In the genomic region with DNA sequence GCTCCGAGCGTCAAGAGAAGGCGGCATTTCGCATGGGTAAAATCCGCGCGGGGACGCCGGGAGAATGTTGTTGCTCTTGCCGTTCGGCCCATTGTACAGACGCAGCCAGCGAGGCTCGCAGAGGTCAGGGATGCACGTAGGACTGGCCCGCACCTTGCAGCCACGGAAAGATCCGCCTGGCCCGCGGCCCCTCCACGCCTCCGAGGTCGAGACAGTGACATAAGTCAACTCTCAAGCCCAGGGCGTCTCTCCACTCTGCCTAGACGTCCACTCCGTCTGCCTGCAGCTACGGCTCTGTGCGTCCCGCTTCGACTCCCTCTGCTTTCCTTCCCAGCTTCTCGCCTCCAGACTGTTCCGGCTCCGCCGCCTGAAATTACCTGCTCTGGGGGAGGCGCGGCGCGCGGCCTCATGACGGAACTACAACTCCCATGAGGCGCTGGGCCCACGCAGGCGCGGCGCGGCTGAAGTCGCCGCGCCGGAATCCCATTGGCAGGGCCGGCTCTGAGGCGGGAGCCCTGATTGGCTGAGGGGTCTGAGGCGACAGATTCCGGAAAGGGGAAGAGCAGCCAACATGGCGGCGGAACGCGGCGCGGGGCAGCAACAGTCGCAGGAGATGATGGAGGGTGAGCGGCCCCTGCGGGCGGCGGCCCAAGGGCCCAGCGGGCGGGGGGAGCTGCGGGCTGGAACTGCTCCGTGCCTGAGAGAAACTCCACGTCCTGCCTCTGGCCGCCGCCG, we compare ENCODE assay signal across 8 cellular contexts.
DNase-seq lines count a peak whose midpoint lies in the region; FAIRE-seq and TF ChIP-seq lines count a peak whose summit lies in the region.

A gene with protein sequence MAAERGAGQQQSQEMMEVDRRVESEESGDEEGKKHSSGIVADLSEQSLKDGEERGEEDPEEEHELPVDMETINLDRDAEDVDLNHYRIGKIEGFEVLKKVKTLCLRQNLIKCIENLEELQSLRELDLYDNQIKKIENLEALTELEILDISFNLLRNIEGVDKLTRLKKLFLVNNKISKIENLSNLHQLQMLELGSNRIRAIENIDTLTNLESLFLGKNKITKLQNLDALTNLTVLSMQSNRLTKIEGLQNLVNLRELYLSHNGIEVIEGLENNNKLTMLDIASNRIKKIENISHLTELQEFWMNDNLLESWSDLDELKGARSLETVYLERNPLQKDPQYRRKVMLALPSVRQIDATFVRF (plus strand): TSS at position 543 of the 735 bp plus-strand sequence. CDS start 29 bp downstream, at position 572.

- peak within 1 kb of the TSS; percentile 100 for H3K4me2 ChIP-seq in Loucy (ENCODE audit: low read depth, low read length, poor library complexity, severe bottlenecking)

- no peak for FAIRE-seq in H54 (lab: Jason Lieb, UNC)

- H3K9me3 Mint-ChIP-seq in nephron = no peaks in the 10 kb centered on the region
- H3K9me3 Mint-ChIP-seq in stimulated activated naive CD8-positive, alpha-beta T cell treated with anti-CD3 and anti-CD28 coated beads, Interleukin-15, Interleukin-2, amounts not matched to agents 100 ng/mL and 50 ng/mL, for 24 hours = no peaks in the 10 kb centered on the region

- H3K4me1 ChIP-seq in ES-I3 (ENCODE audit: insufficient read depth, low read length) = peaks cover 6% of the 10 kb centered on the region; the same call in 1 of the 2 replicates
- peaks cover 30% of the 10 kb centered on the region for H3K4me1 ChIP-seq in Loucy (ENCODE audit: insufficient read depth, low read length, poor library complexity, severe bottlenecking)

- no peaks in the 10 kb centered on the region for H3K27me3 Mint-ChIP-seq in nephron (ENCODE audit: low read depth)
- no peaks in the 10 kb centered on the region for H3K27me3 Mint-ChIP-seq in stimulated activated naive CD8-positive, alpha-beta T cell treated with anti-CD3 and anti-CD28 coated beads, Interleukin-15, Interleukin-2, amounts not matched to agents 100 ng/mL and 50 ng/mL, for 24 hours

- peak within 1 kb of the TSS; percentile 98 for H2AFZ ChIP-seq in Loucy (ENCODE audit: low read length)

- TF ChIP-seq CTCF in Loucy (conservative IDR thresholded peaks at IDR 0.05; ENCODE audit: low read length) = no peak
- TF ChIP-seq CTCF in nephron (IDR thresholded peaks at IDR 0.05; ENCODE audit: unreplicated experiment in 3 of 3) = peak in 1 of 3 experiments; percentile 29

- H3K4me3 ChIP-seq in Loucy (ENCODE audit: low read length, poor library complexity, severe bottlenecking) = peak within 1 kb of the TSS; percentile 81

- peaks cover 32% of the 10 kb centered on the region for H4K20me1 ChIP-seq in Loucy (ENCODE audit: insufficient read depth, low read length, poor library complexity, severe bottlenecking)

- H3K9ac ChIP-seq in ES-I3 (ENCODE audit: low read depth, low read length) (peak within 1 kb of the TSS; percentile 89), Loucy (ENCODE audit: low read depth, low read length, poor library complexity, severe bottlenecking) (peak within 1 kb of the TSS; percentile 82)

- peak within 1 kb of the TSS; percentile 33 to 89 (median 86) for H3K27ac Mint-ChIP-seq in nephron
- peak within 1 kb of the TSS; percentile 94 for H3K27ac Mint-ChIP-seq in stimulated activated naive CD8-positive, alpha-beta T cell treated with anti-CD3 and anti-CD28 coated beads, Interleukin-15, Interleukin-2, amounts not matched to agents 100 ng/mL and 50 ng/mL, for 24 hours

- no peaks in the 10 kb centered on the region for H3K27me3 ChIP-seq in Loucy (ENCODE audit: insufficient read depth, low read length, poor library complexity, severe bottlenecking)

- H3K9me3 ChIP-seq in ES-I3 (ENCODE audit: control insufficient read depth, insufficient read depth, low read length) (no peaks in the 10 kb centered on the region), Loucy (ENCODE audit: insufficient read depth, low read depth, low read length) (no peaks in the 10 kb centered on the region)

- no peaks in the 10 kb centered on the region for H3F3A ChIP-seq in Loucy (ENCODE audit: low read depth)

- peak within 1 kb of the TSS; percentile 94 to 97 (median 95) for H3K4me3 Mint-ChIP-seq in nephron
- peak within 1 kb of the TSS; percentile 95 for H3K4me3 Mint-ChIP-seq in stimulated activated naive CD8-positive, alpha-beta T cell treated with anti-CD3 and anti-CD28 coated beads, Interleukin-15, Interleukin-2, amounts not matched to agents 100 ng/mL and 50 ng/mL, for 24 hours

- H3K36me3 ChIP-seq in ES-I3 (ENCODE audit: insufficient read depth, low read length) (no peaks in the 10 kb centered on the region), Loucy (ENCODE audit: insufficient read depth, low read length) (no peaks in the 10 kb centered on the region)

- no peaks in the 10 kb centered on the region for H3K9me2 ChIP-seq in Loucy (replicated peaks; ENCODE audit: low read depth, low read length)

- H3K79me2 ChIP-seq in Loucy (ENCODE audit: insufficient read depth, low read length) = peaks cover 44% of the 10 kb centered on the region

- H3K36me3 Mint-ChIP-seq in nephron (ENCODE audit: low read depth) = peaks cover 6% of the 10 kb centered on the region
- peaks cover 22% of the 10 kb centered on the region for H3K36me3 Mint-ChIP-seq in stimulated activated naive CD8-positive, alpha-beta T cell treated with anti-CD3 and anti-CD28 coated beads, Interleukin-15, Interleukin-2, amounts not matched to agents 100 ng/mL and 50 ng/mL, for 24 hours (ENCODE audit: low read depth)

- peaks cover 25% of the 10 kb centered on the region for H3K4me1 Mint-ChIP-seq in nephron
- peaks cover 64% of the 10 kb centered on the region for H3K4me1 Mint-ChIP-seq in stimulated activated naive CD8-positive, alpha-beta T cell treated with anti-CD3 and anti-CD28 coated beads, Interleukin-15, Interleukin-2, amounts not matched to agents 100 ng/mL and 50 ng/mL, for 24 hours (ENCODE audit: low read depth)

- TF ChIP-seq POLR2A in H54 (IDR thresholded peaks at IDR 0.05; ENCODE audit: low read depth, low read length) (peak; percentile 74), Raji (IDR thresholded peaks at IDR 0.05; ENCODE audit: insufficient read depth, low read depth, low read length) (peak; percentile 79)

- peak; percentile 99 for DNase-seq in H54 (ENCODE audit: insufficient read length, low spot score)
- peak; percentile 92 for DNase-seq in activated T-helper 9 cell treated with anti-CD3 and anti-CD28 coated beads, Interleukin-2, amount 50 U/mL, for 16 hours (ENCODE audit: low read depth)
- DNase-seq in fibroblast of peridontal ligament (ENCODE audit: extremely low read depth) = peak; percentile 88

Comparison
In these comparisons a context has a peak if more than half of its experiments do, and no peak if none do; other contexts are left out.
1. Peak in every context shown above with its lines: DNase-seq and H3K4me3 ChIP-seq.